1 cellular context compared by ENCODE assay signal in genomic region chr16:3874242-3874641, GRCh38.
TF ChIP-seq lines count a peak whose summit lies in the region.

No MANE protein-coding gene starts in this region.

TF ChIP-seq in WTC11, 78 proteins besides CTCF, POLR2A, EP300 and RAD21 (continued from another document):
- TF ChIP-seq E2F4 (CRISPR knock-in tag; IDR thresholded peaks at IDR 0.05; ENCODE audit: borderline replicate concordance, low read depth) (no peak), ZNF416 (CRISPR knock-in tag; IDR thresholded peaks at IDR 0.05) (no peak), NFE2L1 (CRISPR knock-in tag; IDR thresholded peaks at IDR 0.05) (no peak), ZNF532 (CRISPR knock-in tag; IDR thresholded peaks at IDR 0.05; ENCODE audit: borderline replicate concordance) (no peak), NR1H2 (CRISPR knock-in tag; IDR thresholded peaks at IDR 0.05) (no peak)
- TF ChIP-seq, protein P1, sequence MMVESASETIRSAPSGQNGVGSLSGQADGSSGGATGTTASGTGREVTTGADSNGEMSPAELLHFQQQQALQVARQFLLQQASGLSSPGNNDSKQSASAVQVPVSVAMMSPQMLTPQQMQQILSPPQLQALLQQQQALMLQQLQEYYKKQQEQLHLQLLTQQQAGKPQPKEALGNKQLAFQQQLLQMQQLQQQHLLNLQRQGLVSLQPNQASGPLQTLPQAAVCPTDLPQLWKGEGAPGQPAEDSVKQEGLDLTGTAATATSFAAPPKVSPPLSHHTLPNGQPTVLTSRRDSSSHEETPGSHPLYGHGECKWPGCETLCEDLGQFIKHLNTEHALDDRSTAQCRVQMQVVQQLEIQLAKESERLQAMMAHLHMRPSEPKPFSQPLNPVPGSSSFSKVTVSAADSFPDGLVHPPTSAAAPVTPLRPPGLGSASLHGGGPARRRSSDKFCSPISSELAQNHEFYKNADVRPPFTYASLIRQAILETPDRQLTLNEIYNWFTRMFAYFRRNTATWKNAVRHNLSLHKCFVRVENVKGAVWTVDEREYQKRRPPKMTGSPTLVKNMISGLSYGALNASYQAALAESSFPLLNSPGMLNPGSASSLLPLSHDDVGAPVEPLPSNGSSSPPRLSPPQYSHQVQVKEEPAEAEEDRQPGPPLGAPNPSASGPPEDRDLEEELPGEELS (CRISPR knock-in tag; IDR thresholded peaks at IDR 0.05), result no peak
TF ChIP-seq in WTC11: peak in this region for 0.
